ENCODE assay signal across 8 cellular contexts in the genomic region with DNA sequence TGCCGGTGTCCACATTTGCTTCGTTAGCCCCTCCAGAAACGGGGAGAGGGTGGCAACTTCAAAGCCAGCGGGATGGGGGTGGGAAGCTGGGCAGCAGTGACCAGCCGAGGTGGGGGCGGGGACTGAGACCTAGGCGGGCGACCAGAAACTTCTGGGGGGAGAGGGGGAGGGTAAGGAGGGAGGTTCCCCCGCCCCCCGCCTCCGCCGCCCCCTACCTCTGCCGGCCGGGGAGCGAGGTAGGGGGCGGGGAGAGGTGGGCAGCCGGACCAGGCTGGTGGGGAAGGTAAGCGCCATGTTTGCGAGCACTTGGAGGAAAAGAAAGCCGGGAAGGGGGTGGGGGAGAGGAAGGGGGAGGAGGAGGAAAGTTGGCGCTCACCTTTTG. TPM values are rescaled to one million over a fixed set of nuclear protein-coding genes. Genes with fewer than 3 reads are reported as not detected.
A peak's percentile ranks its signal among the peaks of the same experiment; 100 is the strongest.
DNase-seq lines count a peak whose midpoint lies in the region; ATAC-seq and TF ChIP-seq lines count a peak whose summit lies in the region.

No MANE protein-coding gene starts in this region.

- DNase-seq in AG20443 (ENCODE audit: low spot score) (peak; percentile 18), HEK293T (ENCODE audit: extremely low spot score) (peak; percentile 37), right cardiac atrium (peak in 2 of 3 donors; percentile 10 to 49), RPMI8226 (no peak), KG1 (lab: John Stamatoyannopoulos, UW) (no peak), HPDE6-E6E7 (ENCODE audit: extremely low spot score) (no peak)
- DNase-seq in activated T-helper 1 cell treated with anti-CD3 and anti-CD28 coated beads, Interleukin-12 subunit alpha, Interleukin-12 subunit beta, Interleukin-2, Interleukin-4 antibody, amounts not matched to agents 30 ng/mL and 10 ng/mL and 1 ng/mL, durations not matched to agents 14 hours and 24 hours and 36 hours (ENCODE audit: low spot score) = no peak

- H3K4me3 Mint-ChIP-seq in activated T-helper 1 cell treated with anti-CD3 and anti-CD28 coated beads, Interleukin-12 subunit alpha, Interleukin-12 subunit beta, Interleukin-2, Interleukin-4 antibody, amounts not matched to agents 30 ng/mL and 10 ng/mL and 1 ng/mL, durations not matched to agents 14 hours and 24 hours and 36 hours = peak overlapping the region; percentile 87

- H3K36me3 Mint-ChIP-seq in activated T-helper 1 cell treated with anti-CD3 and anti-CD28 coated beads, Interleukin-12 subunit alpha, Interleukin-12 subunit beta, Interleukin-2, Interleukin-4 antibody, amounts not matched to agents 30 ng/mL and 10 ng/mL and 1 ng/mL, durations not matched to agents 14 hours and 24 hours and 36 hours (ENCODE audit: low read depth) = no peaks in the 10 kb centered on the region

- H3K4me1 Mint-ChIP-seq in activated T-helper 1 cell treated with anti-CD3 and anti-CD28 coated beads, Interleukin-12 subunit alpha, Interleukin-12 subunit beta, Interleukin-2, Interleukin-4 antibody, amounts not matched to agents 30 ng/mL and 10 ng/mL and 1 ng/mL, durations not matched to agents 14 hours and 24 hours and 36 hours (ENCODE audit: low read depth) = peaks cover 25% of the 10 kb centered on the region

- H3K9me3 ChIP-seq in right cardiac atrium (ENCODE audit: control insufficient read depth, low read length) (no peaks in the 10 kb centered on the region), skeletal muscle satellite cell (replicated peaks; ENCODE audit: low read length) (no peaks in the 10 kb centered on the region)

- POLR2A ChIA-PET in HEK293T (lab: Yijun Ruan, JAX) = interaction anchor here (1.0 to 6.0 kb wide), 9 partner anchors 11 to 258 kb away, joined by 3 to 71 read pairs (median 4); partner anchors contain the start of genes SIX1, SLC38A6 and TRMT5

- peak overlapping the region; percentile 62 for H3K4me3 ChIP-seq in right cardiac atrium (ENCODE audit: low read length)
- H3K4me3 ChIP-seq in skeletal muscle satellite cell (ENCODE audit: low read length) = peak overlapping the region; percentile 93

- intact Hi-C loops in activated T-helper 1 cell treated with anti-CD3 and anti-CD28 coated beads, Interleukin-12 subunit alpha, Interleukin-12 subunit beta, Interleukin-2, Interleukin-4 antibody, amounts not matched to agents 30 ng/mL and 10 ng/mL and 1 ng/mL, durations not matched to agents 14 hours and 24 hours and 36 hours (cut with micrococcal nuclease) = loop anchor here (1.0 to 10.0 kb wide), 6 partner anchors 30 to 532 kb away; partner anchors contain the start of genes SLC38A6 and TRMT5
- intact Hi-C loops in right cardiac atrium (cut with DNase I) = loop anchor here in 1 of 4 donors (10.0 kb wide), 1 partner anchor 522 kb away; no protein-coding TSS in a partner anchor

- peaks cover 73% of the 10 kb centered on the region for H3K27me3 Mint-ChIP-seq in activated T-helper 1 cell treated with anti-CD3 and anti-CD28 coated beads, Interleukin-12 subunit alpha, Interleukin-12 subunit beta, Interleukin-2, Interleukin-4 antibody, amounts not matched to agents 30 ng/mL and 10 ng/mL and 1 ng/mL, durations not matched to agents 14 hours and 24 hours and 36 hours (ENCODE audit: insufficient read depth)

- peak overlapping the region; percentile 93 for H3K4me2 ChIP-seq in skeletal muscle satellite cell (ENCODE audit: low read length)

- no peak overlapping the region for H3K27ac ChIP-seq in right cardiac atrium (ENCODE audit: low read length)

- CTCF ChIA-PET in HEK293T (lab: Yijun Ruan, JAX) = no interaction called here

- 1% methylated on average over 21 of the region's 21 CpGs for WGBS in right cardiac atrium

- H3K27ac Mint-ChIP-seq in activated T-helper 1 cell treated with anti-CD3 and anti-CD28 coated beads, Interleukin-12 subunit alpha, Interleukin-12 subunit beta, Interleukin-2, Interleukin-4 antibody, amounts not matched to agents 30 ng/mL and 10 ng/mL and 1 ng/mL, durations not matched to agents 14 hours and 24 hours and 36 hours = no peak overlapping the region

- H3K27me3 ChIP-seq in right cardiac atrium (ENCODE audit: control insufficient read depth, insufficient read depth) (no peaks in the 10 kb centered on the region), skeletal muscle satellite cell (ENCODE audit: control insufficient read depth, insufficient read depth, low read length) (no peaks in the 10 kb centered on the region)

- H3K9ac ChIP-seq in skeletal muscle satellite cell (ENCODE audit: low read depth, low read length) = peak overlapping the region; percentile 89

- H3K4me1 ChIP-seq in right cardiac atrium (ENCODE audit: control insufficient read depth, insufficient read depth, low read length) (no peaks in the 10 kb centered on the region), skeletal muscle satellite cell (ENCODE audit: control insufficient read depth, insufficient read depth, low read length) (peaks cover 24% of the 10 kb centered on the region)

- no peaks in the 10 kb centered on the region for H3K9me3 Mint-ChIP-seq in activated T-helper 1 cell treated with anti-CD3 and anti-CD28 coated beads, Interleukin-12 subunit alpha, Interleukin-12 subunit beta, Interleukin-2, Interleukin-4 antibody, amounts not matched to agents 30 ng/mL and 10 ng/mL and 1 ng/mL, durations not matched to agents 14 hours and 24 hours and 36 hours

- ATAC-seq in right cardiac atrium = peak in 1 of 2 donors; percentile 6

- H3K36me3 ChIP-seq in skeletal muscle satellite cell (ENCODE audit: insufficient read depth, low read length) = peaks cover 25% of the 10 kb centered on the region

TF ChIP-seq in HEK293T, 16 proteins besides CTCF, POLR2A, EP300 and RAD21:
- TF ChIP-seq SUZ12 (IDR thresholded peaks at IDR 0.05) (no peak), ELF4 (IDR thresholded peaks at IDR 0.05) (no peak), ZNF384 (IDR thresholded peaks at IDR 0.05) (no peak), BHLHE40 (IDR thresholded peaks at IDR 0.05; ENCODE audit: borderline replicate concordance) (no peak), FOXA1 (IDR thresholded peaks at IDR 0.05) (no peak), FOXM1 (IDR thresholded peaks at IDR 0.05; ENCODE audit: borderline replicate concordance) (no peak), LEF1 (IDR thresholded peaks at IDR 0.05; ENCODE audit: borderline replicate concordance) (no peak), NFRKB (IDR thresholded peaks at IDR 0.05) (no peak), TARDBP (IDR thresholded peaks at IDR 0.05) (no peak), FOXK2 (IDR thresholded peaks at IDR 0.05) (no peak), L3MBTL2 (conservative IDR thresholded peaks at IDR 0.05) (no peak), ARNT (IDR thresholded peaks at IDR 0.05) (no peak), SP1 (IDR thresholded peaks at IDR 0.05) (no peak)
- TF ChIP-seq, protein P1, sequence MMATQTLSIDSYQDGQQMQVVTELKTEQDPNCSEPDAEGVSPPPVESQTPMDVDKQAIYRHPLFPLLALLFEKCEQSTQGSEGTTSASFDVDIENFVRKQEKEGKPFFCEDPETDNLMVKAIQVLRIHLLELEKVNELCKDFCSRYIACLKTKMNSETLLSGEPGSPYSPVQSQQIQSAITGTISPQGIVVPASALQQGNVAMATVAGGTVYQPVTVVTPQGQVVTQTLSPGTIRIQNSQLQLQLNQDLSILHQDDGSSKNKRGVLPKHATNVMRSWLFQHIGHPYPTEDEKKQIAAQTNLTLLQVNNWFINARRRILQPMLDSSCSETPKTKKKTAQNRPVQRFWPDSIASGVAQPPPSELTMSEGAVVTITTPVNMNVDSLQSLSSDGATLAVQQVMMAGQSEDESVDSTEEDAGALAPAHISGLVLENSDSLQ (IDR thresholded peaks at IDR 0.05) = no peak
TF ChIP-seq in HEK293T: peak in this region for 0.

RNA-seq across cellular contexts. Expression of gene SIX4, which starts 1.3 kb away (rescaled TPM):
- total RNA-seq in activated T-helper 1 cell treated with anti-CD3 and anti-CD28 coated beads, Interleukin-12 subunit alpha, Interleukin-12 subunit beta, Interleukin-2, Interleukin-4 antibody, amounts not matched to agents 30 ng/mL and 10 ng/mL and 1 ng/mL, durations not matched to agents 14 hours and 24 hours and 36 hours = 0.57 and 1.1 TPM in 2 replicates
- total RNA-seq in right cardiac atrium = 1 to 10 TPM; 2.1 to 4.1 (median 3.4) TPM
- 1.1 TPM for polyA plus RNA-seq in right cardiac atrium
- 9.1 and 10.0 TPM in 2 replicates for total RNA-seq in skeletal muscle satellite cell (2012; rRNA removed)

RNA-seq across cellular contexts. Expression of gene MNAT1, which starts 11.7 kb away (rescaled TPM):
- total RNA-seq in activated T-helper 1 cell treated with anti-CD3 and anti-CD28 coated beads, Interleukin-12 subunit alpha, Interleukin-12 subunit beta, Interleukin-2, Interleukin-4 antibody, amounts not matched to agents 30 ng/mL and 10 ng/mL and 1 ng/mL, durations not matched to agents 14 hours and 24 hours and 36 hours = 45.1 and 51.2 TPM in 2 replicates
- total RNA-seq in right cardiac atrium = 10 to 100 TPM; 25.9 to 29.3 (median 29.0) TPM
- 27.8 TPM for polyA plus RNA-seq in right cardiac atrium
- 42.6 and 67.7 TPM in 2 replicates for total RNA-seq in skeletal muscle satellite cell (2012; rRNA removed)

Comparison
In these comparisons a context has a peak if more than half of its experiments do, and no peak if none do; other contexts are left out.
1. DNase-seq: peak in AG20443 (single experiment), HEK293T (single experiment) and right cardiac atrium (2 of 3); none in activated T-helper 1 cell treated with anti-CD3 and anti-CD28 coated beads, Interleukin-12 subunit alpha, Interleukin-12 subunit beta, Interleukin-2, Interleukin-4 antibody, amounts not matched to agents 30 ng/mL and 10 ng/mL and 1 ng/mL, durations not matched to agents 14 hours and 24 hours and 36 hours (single experiment), RPMI8226 (single experiment), KG1 (single experiment) and HPDE6-E6E7 (single experiment).